8 cellular contexts compared by ENCODE assay signal in the genomic region with DNA sequence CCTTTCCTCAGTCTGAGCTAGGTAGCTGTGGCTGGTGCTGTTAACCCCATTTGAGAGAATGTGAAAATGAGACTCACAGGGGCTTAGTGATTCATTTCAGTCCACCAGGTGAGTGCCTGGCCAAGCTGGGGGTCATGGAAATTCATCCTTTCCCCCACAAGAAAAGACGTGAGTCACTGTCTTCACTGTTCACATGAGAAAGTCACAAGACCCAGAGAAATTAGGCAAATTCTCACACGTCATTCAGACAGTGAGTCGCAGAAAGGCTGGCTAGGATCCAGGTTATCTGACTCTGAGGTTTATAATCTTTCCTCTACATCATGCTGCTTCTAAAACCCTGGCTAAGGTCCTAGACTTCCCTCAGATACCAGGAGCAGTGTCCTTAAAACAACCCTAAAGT.
DNase-seq lines count a peak whose midpoint lies in the region; ATAC-seq and TF ChIP-seq lines count a peak whose summit lies in the region.

No MANE protein-coding gene starts in this region.

- H3K36me3 ChIP-seq in HEK293 (ENCODE audit: control insufficient read depth in 2 of 2, insufficient read depth in 1 of 2, low read length in 2 of 2) = no peaks in the 10 kb centered on the region
- no peaks in the 10 kb centered on the region for H3K36me3 ChIP-seq in mesendoderm (ENCODE audit: control insufficient read depth, insufficient read depth, low read length)
- H3K36me3 ChIP-seq in PC-9 (ENCODE audit: low read depth) = no peaks in the 10 kb centered on the region

- no peak overlapping the region for H3K4me2 ChIP-seq in mesendoderm (ENCODE audit: low read length)
- H3K4me2 ChIP-seq in PC-9 = no peak overlapping the region

- no peaks in the 10 kb centered on the region for H3K79me1 ChIP-seq in mesendoderm (ENCODE audit: low read length)

- BruUV-seq in PC-9 (replicated peaks; lab: Mats Ljungman, UMichigan) = no TSS peak

- H2BK120ac ChIP-seq in mesendoderm (ENCODE audit: low read depth, low read length) = no peak overlapping the region

- no peaks in the 10 kb centered on the region for H3K9me2 ChIP-seq in PC-9 (ENCODE audit: insufficient read depth)

- H3K36me3 Mint-ChIP-seq in T-cell = no peaks in the 10 kb centered on the region

- no peak for ATAC-seq in T-cell (replicated peaks in 1 of 4)

- H3K4me1 Mint-ChIP-seq in T-cell = no peaks in the 10 kb centered on the region

- no peaks in the 10 kb centered on the region for H4K20me1 ChIP-seq in PC-9 (ENCODE audit: insufficient read depth)

- H3K27ac ChIP-seq in HEK293 (ENCODE audit: extremely low read depth, low read depth, low read length) (no peak overlapping the region; the same call in 1 of the 2 replicates), mesendoderm (ENCODE audit: low read depth, low read length) (no peak overlapping the region), PC-9 (no peak overlapping the region), coronary artery (no peak overlapping the region)

- H2AK5ac ChIP-seq in mesendoderm (ENCODE audit: low read length) = peak overlapping the region; percentile 29

- intact Hi-C loops in PC-9 (cut with micrococcal nuclease; ENCODE audit: unreplicated experiment) = no loop called here

- H3K27me3 Mint-ChIP-seq in T-cell = peaks cover 20 to 27% of the 10 kb centered on the region in 2 donors

- H3K9ac ChIP-seq in mesendoderm (ENCODE audit: low read length) = no peak overlapping the region

- peak; percentile 10 for DNase-seq in GM13977 (ENCODE audit: low spot score)
- DNase-seq in RPMI7951 (ENCODE audit: low read depth) = peak; percentile 8
- DNase-seq in mesendoderm = peak; percentile 16
- no peak for DNase-seq in PC-9
- DNase-seq in T-cell = no peak
- no peak for DNase-seq in cerebellar cortex (ENCODE audit: low spot score)
- DNase-seq in coronary artery (ENCODE audit: low spot score) = no peak

- no peak overlapping the region for H2BK15ac ChIP-seq in mesendoderm (replicated peaks; ENCODE audit: low read depth)

- in situ Hi-C loops in GM13977 (cut with MboI; ENCODE audit: low pct_unique_long_range_greater_than_20kb, low sequenced_read_pairs, unreplicated experiment) = no loop called here

- H3K4ac ChIP-seq in mesendoderm (ENCODE audit: low read depth, low read length) = no peak overlapping the region

- H3K27me3 ChIP-seq in mesendoderm (ENCODE audit: insufficient read depth, low read length, poor library complexity) (no peaks in the 10 kb centered on the region), PC-9 (ENCODE audit: insufficient read depth, low read depth) (peaks cover 6% of the 10 kb centered on the region; the same call in 1 of the 2 replicates)

- POLR2A ChIA-PET in HEK293 (lab: Yijun Ruan, JAX) = no interaction called here
- POLR2A ChIA-PET in PC-9 (lab: Charles Lee; ENCODE audit: unreplicated experiment) = no interaction called here
- POLR2A ChIA-PET in T-cell (lab: Charles Lee) = no interaction called here

- no CpG with 5 or more reads among the region's 3 CpGs for WGBS in mesendoderm (ENCODE audit: extremely low coverage, insufficient coverage, low lambda C conversion rate)

- H3K23ac ChIP-seq in mesendoderm (ENCODE audit: low read length) = no peak overlapping the region

- H3K4me3 ChIP-seq in HEK293 (ENCODE audit: low read depth, low read length) (no peak overlapping the region), mesendoderm (ENCODE audit: low read length) (no peak overlapping the region), PC-9 (no peak overlapping the region), coronary artery (no peak overlapping the region)

- TF ChIP-seq CTCF in GM13977 (IDR thresholded peaks at IDR 0.05; ENCODE audit: extremely low read depth, insufficient read depth, missing control alignments) (no peak), HEK293 (tag by site-specific recombination; IDR thresholded peaks at IDR 0.05) (no peak), PC-9 (conservative IDR thresholded peaks at IDR 0.05) (no peak), coronary artery (IDR thresholded peaks at IDR 0.05) (no peak)

- no peak overlapping the region for H3K4me3 Mint-ChIP-seq in T-cell

- H3K56ac ChIP-seq in mesendoderm (ENCODE audit: low read length) = peak overlapping the region; percentile 38

- no peak overlapping the region for H3K18ac ChIP-seq in mesendoderm (ENCODE audit: low read length)

- peaks cover 9% of the 10 kb centered on the region for H3K4me1 ChIP-seq in HEK293 (ENCODE audit: control insufficient read depth, insufficient read depth, low read length)
- peaks cover 17% of the 10 kb centered on the region for H3K4me1 ChIP-seq in mesendoderm (ENCODE audit: control insufficient read depth, low read depth, low read length)
- no peaks in the 10 kb centered on the region for H3K4me1 ChIP-seq in PC-9 (replicated peaks; ENCODE audit: insufficient read depth)

- peak overlapping the region; percentile 81 for H2BK5ac ChIP-seq in mesendoderm (ENCODE audit: low read length)

- H4K5ac ChIP-seq in mesendoderm (ENCODE audit: low read length) = no peak overlapping the region

- no peak overlapping the region for H3K27ac Mint-ChIP-seq in T-cell

- no peaks in the 10 kb centered on the region for H3F3A ChIP-seq in PC-9 (ENCODE audit: insufficient read depth, low read depth)

- no peaks in the 10 kb centered on the region for H3K9me3 Mint-ChIP-seq in T-cell

- CTCF ChIA-PET in HEK293 (lab: Yijun Ruan, JAX) = no interaction called here
- CTCF ChIA-PET in PC-9 (lab: Charles Lee) = no interaction called here
- CTCF ChIA-PET in T-cell (lab: Charles Lee) = no interaction called here

- H3K9me3 ChIP-seq in HEK293 (ENCODE audit: control insufficient read depth, insufficient read depth, low read depth, low read length) = no peaks in the 10 kb centered on the region
- H3K9me3 ChIP-seq in PC-9 (ENCODE audit: insufficient read depth, low read depth) = no peaks in the 10 kb centered on the region

- no peak overlapping the region for H4K8ac ChIP-seq in mesendoderm (ENCODE audit: low read depth, low read length)

- no peak overlapping the region for H2AFZ ChIP-seq in PC-9

- no peaks in the 10 kb centered on the region for H3K79me2 ChIP-seq in mesendoderm (ENCODE audit: control insufficient read depth, insufficient read depth, low read length)
- no peaks in the 10 kb centered on the region for H3K79me2 ChIP-seq in PC-9 (ENCODE audit: low read depth)

TF ChIP-seq in HEK293, 187 proteins besides CTCF, POLR2A, EP300 and RAD21 (continues in another document):
- TF ChIP-seq KLF16 (tag by site-specific recombination; IDR thresholded peaks at IDR 0.05) (no peak), ZIC2 (tag by site-specific recombination; IDR thresholded peaks at IDR 0.05) (no peak), ZNF473 (tag by site-specific recombination; IDR thresholded peaks at IDR 0.05) (no peak), ZNF2 (tag by site-specific recombination; IDR thresholded peaks at IDR 0.05) (no peak), ZNF175 (tag by site-specific recombination; IDR thresholded peaks at IDR 0.05) (no peak), ZNF623 (tag by site-specific recombination; IDR thresholded peaks at IDR 0.05) (no peak), ZNF133 (tag by site-specific recombination; IDR thresholded peaks at IDR 0.05) (no peak), ZNF664 (tag by site-specific recombination; IDR thresholded peaks at IDR 0.05) (no peak), ZBTB7A (tag by site-specific recombination; IDR thresholded peaks at IDR 0.05; ENCODE audit: low read depth) (no peak), ZNF777 (tag by site-specific recombination; IDR thresholded peaks at IDR 0.05; ENCODE audit: borderline replicate concordance) (no peak), ZNF561 (tag by site-specific recombination; IDR thresholded peaks at IDR 0.05; ENCODE audit: borderline replicate concordance) (no peak), SCRT2 (tag by site-specific recombination; IDR thresholded peaks at IDR 0.05) (no peak), ZNF426 (tag by site-specific recombination; IDR thresholded peaks at IDR 0.05) (no peak), EGR2 (tag by site-specific recombination; IDR thresholded peaks at IDR 0.05; ENCODE audit: low read depth) (no peak), ZBTB8A (tag by site-specific recombination; IDR thresholded peaks at IDR 0.05) (no peak), ZNF621 (tag by site-specific recombination; IDR thresholded peaks at IDR 0.05) (no peak), ZNF529 (tag by site-specific recombination; IDR thresholded peaks at IDR 0.05; ENCODE audit: insufficient replicate concordance) (no peak)
- TF ChIP-seq, protein P1, sequence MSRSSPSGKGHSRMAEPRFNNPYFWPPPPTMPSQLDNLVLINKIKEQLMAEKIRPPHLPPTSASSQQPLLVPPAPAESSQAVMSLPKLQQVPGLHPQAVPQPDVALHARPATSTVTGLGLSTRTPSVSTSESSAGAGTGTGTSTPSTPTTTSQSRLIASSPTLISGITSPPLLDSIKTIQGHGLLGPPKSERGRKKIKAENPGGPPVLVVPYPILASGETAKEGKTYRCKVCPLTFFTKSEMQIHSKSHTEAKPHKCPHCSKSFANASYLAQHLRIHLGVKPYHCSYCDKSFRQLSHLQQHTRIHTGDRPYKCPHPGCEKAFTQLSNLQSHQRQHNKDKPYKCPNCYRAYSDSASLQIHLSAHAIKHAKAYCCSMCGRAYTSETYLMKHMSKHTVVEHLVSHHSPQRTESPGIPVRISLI (tag by site-specific recombination; IDR thresholded peaks at IDR 0.05) = no peak
- TF ChIP-seq, protein P2, sequence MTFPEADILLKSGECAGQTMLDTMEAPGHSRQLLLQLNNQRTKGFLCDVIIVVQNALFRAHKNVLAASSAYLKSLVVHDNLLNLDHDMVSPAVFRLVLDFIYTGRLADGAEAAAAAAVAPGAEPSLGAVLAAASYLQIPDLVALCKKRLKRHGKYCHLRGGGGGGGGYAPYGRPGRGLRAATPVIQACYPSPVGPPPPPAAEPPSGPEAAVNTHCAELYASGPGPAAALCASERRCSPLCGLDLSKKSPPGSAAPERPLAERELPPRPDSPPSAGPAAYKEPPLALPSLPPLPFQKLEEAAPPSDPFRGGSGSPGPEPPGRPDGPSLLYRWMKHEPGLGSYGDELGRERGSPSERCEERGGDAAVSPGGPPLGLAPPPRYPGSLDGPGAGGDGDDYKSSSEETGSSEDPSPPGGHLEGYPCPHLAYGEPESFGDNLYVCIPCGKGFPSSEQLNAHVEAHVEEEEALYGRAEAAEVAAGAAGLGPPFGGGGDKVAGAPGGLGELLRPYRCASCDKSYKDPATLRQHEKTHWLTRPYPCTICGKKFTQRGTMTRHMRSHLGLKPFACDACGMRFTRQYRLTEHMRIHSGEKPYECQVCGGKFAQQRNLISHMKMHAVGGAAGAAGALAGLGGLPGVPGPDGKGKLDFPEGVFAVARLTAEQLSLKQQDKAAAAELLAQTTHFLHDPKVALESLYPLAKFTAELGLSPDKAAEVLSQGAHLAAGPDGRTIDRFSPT (tag by site-specific recombination; IDR thresholded peaks at IDR 0.05) = 0 out of 2 replicates have a peak, but pooled peaks have one; percentile 49

Comparison
In these comparisons a context has a peak if more than half of its experiments do, and no peak if none do; other contexts are left out.
1. DNase-seq: peak in GM13977 (single experiment), RPMI7951 (single experiment) and mesendoderm (single experiment); none in PC-9 (0 of 2), T-cell (0 of 34), cerebellar cortex (single experiment) and coronary artery (single experiment).